8 cellular contexts compared by ENCODE assay signal in the genomic region with DNA sequence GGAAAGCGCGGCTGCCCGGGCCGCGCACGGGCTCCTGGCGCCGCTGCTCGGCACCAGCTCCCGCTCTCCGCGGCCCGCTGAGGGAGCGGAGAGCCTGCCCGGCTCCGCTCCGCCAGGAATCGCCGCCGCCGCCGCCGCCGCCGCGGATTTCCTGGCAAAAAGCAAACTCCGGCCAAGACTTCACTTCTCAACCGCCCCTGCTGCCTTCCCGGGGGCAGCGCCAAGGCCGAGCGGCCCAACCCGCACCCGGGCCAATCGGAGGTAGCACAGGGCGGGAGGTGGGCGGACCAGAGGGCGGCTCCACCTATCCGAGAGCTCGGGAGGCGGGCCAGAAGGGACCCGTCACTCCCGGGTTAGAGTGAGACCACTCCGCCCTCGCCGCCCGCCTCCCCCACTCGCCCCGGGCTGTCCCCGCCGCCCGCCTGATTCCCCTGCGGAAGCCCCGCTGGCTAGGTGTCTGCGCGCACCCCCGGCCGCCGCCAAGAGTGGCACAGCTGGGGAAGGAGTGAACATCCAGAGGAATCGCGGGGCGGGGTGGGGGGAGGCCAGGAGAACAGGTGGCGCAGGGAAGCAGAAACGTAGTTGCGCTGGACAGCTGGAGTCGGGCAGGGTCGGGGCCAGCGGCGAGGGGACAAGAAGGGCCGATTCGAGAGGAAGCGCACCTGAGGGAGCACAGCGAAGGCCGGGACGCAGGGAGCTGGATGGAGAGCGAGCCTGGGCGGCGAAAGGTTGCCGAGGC. TPM values are rescaled to one million over a fixed set of nuclear protein-coding genes. Genes with fewer than 3 reads are reported as not detected.
DNase-seq lines count a peak whose midpoint lies in the region; ATAC-seq and TF ChIP-seq lines count a peak whose summit lies in the region.

A gene (minus strand): TSS at position 153 of the 739 bp plus-strand sequence. CDS start 38,826 bp downstream, outside the sequence.

- intact Hi-C loops in IMR-90 (cut with micrococcal nuclease) (loop anchor here (1.0 to 10.0 kb wide), 5 partner anchors 44 to 246 kb away; a partner anchor contains a TSS), OCI-LY7 (cut with micrococcal nuclease; ENCODE audit: unreplicated experiment) (loop anchor here (2.0 to 5.0 kb wide), 2 partner anchors 170 to 193 kb away; a partner anchor contains a TSS), mucosa of descending colon (cut with DNase I, micrococcal nuclease) (no loop called here)

- H3K79me1 ChIP-seq in IMR-90 (ENCODE audit: low read depth in 1 of 2, low read length in 2 of 2) = peaks cover 44 to 62% of the 10 kb centered on the region in 2 experiments

- peaks cover 9% of the 10 kb centered on the region for H3K9me1 ChIP-seq in IMR-90 (ENCODE audit: insufficient read depth, low read length)

- no peaks in the 10 kb centered on the region for H3K27me3 ChIP-seq in IMR-90 (ENCODE audit: control insufficient read depth, insufficient read depth, low read length)

- H2AFZ ChIP-seq in IMR-90 (replicated peaks; ENCODE audit: low read length, poor library complexity) = peak within 1 kb of the TSS; percentile 97
- H2AFZ ChIP-seq in OCI-LY7 (ENCODE audit: low read length) = peak within 1 kb of the TSS; percentile 82

- H3K9ac ChIP-seq in IMR-90 (ENCODE audit: low read depth, low read length) = peak within 1 kb of the TSS; percentile 72

- DNase-seq in DMS 273 (lab: John Stamatoyannopoulos, UW; ENCODE audit: unreplicated experiment) = peak; percentile 97
- peak; percentile 95 for DNase-seq in IMR-90
- peak; percentile 97 for DNase-seq in OCI-LY7 (ENCODE audit: low spot score)
- peak; percentile 95 for DNase-seq in activated T-cell treated with anti-CD3 and anti-CD28 coated beads for 4 hours
- DNase-seq in epithelial cell of esophagus (ENCODE audit: low read depth) = peak; percentile 98
- DNase-seq in mucosa of descending colon = peak; percentile 98 to 99 (median 99)
- DNase-seq in stimulated activated CD8-positive, alpha-beta memory T cell treated with anti-CD3 and anti-CD28 coated beads, Interleukin-4, amount 100 ng/mL, for 1 hour (ENCODE audit: low read depth in 2 of 2, low spot score in 1 of 2) = peak; percentile 94

- peaks cover 7% of the 10 kb centered on the region; the same call in 1 of the 2 replicates for H3K36me3 ChIP-seq in IMR-90 (ENCODE audit: control insufficient read depth, insufficient read depth, low read length)
- peaks cover 31% of the 10 kb centered on the region for H3K36me3 ChIP-seq in OCI-LY7 (ENCODE audit: insufficient read depth, low read length)
- H3K36me3 ChIP-seq in mucosa of descending colon (ENCODE audit: low read depth) = no peaks in the 10 kb centered on the region

- H2BK20ac ChIP-seq in IMR-90 (ENCODE audit: low read depth, low read length) = no peak within 1 kb of the TSS

- dilution Hi-C loops in IMR-90 (cut with HindIII; ENCODE audit: low sequenced_read_pairs, unreplicated experiment) = no loop called here

- H3K79me2 ChIP-seq in OCI-LY7 (ENCODE audit: insufficient read depth, low read depth, low read length) = peaks cover 63% of the 10 kb centered on the region

- peak within 1 kb of the TSS; percentile 38 to 56; a peak in 2 of 4 replicates for H4K8ac ChIP-seq in IMR-90 (ENCODE audit: low read depth in 2 of 2, low read length in 2 of 2)

- H4K20me1 ChIP-seq in IMR-90 (ENCODE audit: insufficient read depth, low read length) (peaks cover 13% of the 10 kb centered on the region; the same call in 1 of the 2 replicates), OCI-LY7 (ENCODE audit: insufficient read depth, low read length) (peaks cover 36% of the 10 kb centered on the region)

- H3K9me2 ChIP-seq in OCI-LY7 (ENCODE audit: insufficient read depth, low read length) = no peaks in the 10 kb centered on the region

- H3K27ac ChIP-seq in IMR-90 (ENCODE audit: insufficient read depth, low read length) = peak within 1 kb of the TSS; percentile 61
- peak within 1 kb of the TSS; percentile 83 for H3K27ac ChIP-seq in OCI-LY7 (ENCODE audit: low read depth, low read length, poor library complexity, severe bottlenecking)

- 0% methylated on average over 12 of the region's 79 CpGs; no CpG with 5 or more reads in 1 of the 2 experiments for WGBS in IMR-90 (ENCODE audit: extremely low coverage in 2 of 2, insufficient read length in 1 of 2), 2 experiments

- peak within 1 kb of the TSS; percentile 99 for H3K4me3 ChIP-seq in IMR-90 (ENCODE audit: insufficient read depth, low read depth, low read length)
- H3K4me3 ChIP-seq in OCI-LY7 (ENCODE audit: low read depth, low read length, poor library complexity, severe bottlenecking) = peak within 1 kb of the TSS; percentile 88
- H3K4me3 ChIP-seq in epithelial cell of esophagus (ENCODE audit: low read length) = peak within 1 kb of the TSS; percentile 81
- H3K4me3 ChIP-seq in mucosa of descending colon = peak within 1 kb of the TSS; percentile 54

- H3K4me1 ChIP-seq in IMR-90 (ENCODE audit: control insufficient read depth, insufficient read depth, low read length) (no peaks in the 10 kb centered on the region), OCI-LY7 (ENCODE audit: insufficient read depth, low read length, poor library complexity, severe bottlenecking) (peaks cover 36% of the 10 kb centered on the region), mucosa of descending colon (ENCODE audit: low read depth) (peaks cover 23% of the 10 kb centered on the region)

- H3K4ac ChIP-seq in IMR-90 (ENCODE audit: low read depth, low read length) = peak within 1 kb of the TSS; percentile 53

- H2BK5ac ChIP-seq in IMR-90 (ENCODE audit: low read depth, low read length, poor library complexity, severe bottlenecking) = peak within 1 kb of the TSS; percentile 59

- peak within 1 kb of the TSS; percentile 92 for H2AK9ac ChIP-seq in IMR-90 (replicated peaks; ENCODE audit: low read depth, low read length, poor library complexity)

- H4K5ac ChIP-seq in IMR-90 (ENCODE audit: low read depth, low read length) = peak within 1 kb of the TSS; percentile 24; the same call in 1 of the 2 replicates

- no peaks in the 10 kb centered on the region for H3K9me3 ChIP-seq in IMR-90 (ENCODE audit: control insufficient read depth, insufficient read depth, low read length)
- H3K9me3 ChIP-seq in OCI-LY7 (ENCODE audit: low read length) = no peaks in the 10 kb centered on the region
- no peaks in the 10 kb centered on the region for H3K9me3 ChIP-seq in mucosa of descending colon

- no peak within 1 kb of the TSS for H2BK15ac ChIP-seq in IMR-90 (ENCODE audit: low read depth, low read length)

- in situ Hi-C loops in IMR-90 (cut with MboI; ENCODE audit: low sequenced_read_pairs) = loop anchor here (25.0 kb wide), 1 partner anchor 633 kb away; no protein-coding TSS in a partner anchor

- peak within 1 kb of the TSS; percentile 48; the same call in 1 of the 2 replicates for H3K56ac ChIP-seq in IMR-90 (ENCODE audit: extremely low read depth, insufficient read depth, low read length)

- no peak within 1 kb of the TSS for H2AK5ac ChIP-seq in IMR-90 (ENCODE audit: low read depth, low read length)

- peak within 1 kb of the TSS; percentile 34; the same call in 1 of the 2 replicates for H4K91ac ChIP-seq in IMR-90 (ENCODE audit: insufficient read depth, low read depth, low read length)

- peak; percentile 81 for ATAC-seq in GM21526 (IDR thresholded peaks at IDR 0.05; ENCODE audit: low FRiP score, unreplicated experiment)
- ATAC-seq in IMR-90 (ENCODE audit: low read depth) = peak; percentile 96
- ATAC-seq in mucosa of descending colon = peak; percentile 89

- no TSS peak for BruUV-seq in IMR-90 (replicated peaks; lab: Mats Ljungman, UMichigan)
- BruUV-seq in OCI-LY7 (replicated peaks; lab: Mats Ljungman, UMichigan) = no TSS peak

- no peak within 1 kb of the TSS for H3K18ac ChIP-seq in IMR-90 (ENCODE audit: low read depth, low read length)

- POLR2A ChIA-PET in IMR-90 (lab: Charles Lee; ENCODE audit: unreplicated experiment) (no interaction called here), OCI-LY7 (lab: Charles Lee) (interaction anchor here (1.0 to 2.7 kb wide), 7 partner anchors 10 to 195 kb away, joined by 3 to 7 read pairs (median 3); a partner anchor contains a TSS)

- CTCF ChIA-PET in IMR-90 (lab: Yijun Ruan, JAX) (interaction anchor here (2.3 kb wide), 1 partner anchor 88 kb away, joined by 10 read pairs; no protein-coding TSS in a partner anchor), OCI-LY7 (lab: Charles Lee; ENCODE audit: unreplicated experiment) (interaction anchor here (0.6 to 1.2 kb wide), 2 partner anchors 195 to 840 kb away, joined by 3 to 5 read pairs; no protein-coding TSS in a partner anchor)

- no peak for TF ChIP-seq CTCF in IMR-90 (conservative IDR thresholded peaks at IDR 0.05; ENCODE audit: low read depth, low read length)
- TF ChIP-seq CTCF in OCI-LY7 (conservative IDR thresholded peaks at IDR 0.05; ENCODE audit: low read length) = no peak
- no peak for TF ChIP-seq CTCF in epithelial cell of esophagus (IDR thresholded peaks at IDR 0.05; ENCODE audit: insufficient read depth, low read depth, low read length, missing control alignments)
- TF ChIP-seq CTCF in mucosa of descending colon (IDR thresholded peaks at IDR 0.05) = no peak

- peak within 1 kb of the TSS; percentile 80; the same call in 1 of the 2 replicates for H3K23ac ChIP-seq in IMR-90 (ENCODE audit: low read depth, low read length)

- peak within 1 kb of the TSS; percentile 57; the same call in 1 of the 2 replicates for H2BK120ac ChIP-seq in IMR-90 (ENCODE audit: low read depth, low read length)

- peak within 1 kb of the TSS; percentile 94 for H3K4me2 ChIP-seq in IMR-90 (ENCODE audit: low read depth, low read length)
- H3K4me2 ChIP-seq in OCI-LY7 (ENCODE audit: low read length) = peak within 1 kb of the TSS; percentile 98

- no peak for TF ChIP-seq RAD21 in IMR-90 (IDR thresholded peaks at IDR 0.05; ENCODE audit: low read length)

- peak within 1 kb of the TSS; percentile 77 for H3K14ac ChIP-seq in IMR-90 (replicated peaks; ENCODE audit: low read depth, low read length)

- no peak for TF ChIP-seq POLR2A in IMR-90 (IDR thresholded peaks at IDR 0.05; ENCODE audit: low read depth, low read length)

TF ChIP-seq in IMR-90, 13 proteins besides CTCF, POLR2A, EP300 and RAD21:
- TF ChIP-seq BHLHE40 (IDR thresholded peaks at IDR 0.05; ENCODE audit: low read depth, low read length) = peak; percentile 26; the same call in 1 of the 2 replicates
- TF ChIP-seq MAZ (IDR thresholded peaks at IDR 0.05; ENCODE audit: borderline replicate concordance, low read depth, low read length) = peak; percentile 68
- no peak for TF ChIP-seq CHD1 (IDR thresholded peaks at IDR 0.05; ENCODE audit: low read depth, low read length)

RNA-seq across cellular contexts. Expression of the gene that starts here (rescaled TPM):
- 7.2 and 7.8 TPM in 2 replicates for total RNA-seq in IMR-90 (2012; rRNA removed)
- 2.6 and 3.1 TPM in 2 replicates for polyA plus RNA-seq in IMR-90 (2012; rRNA removed)
- polyA plus RNA-seq in IMR-90 (2012; cell fraction: cytosol; rRNA removed) = 1.2 and 1.4 TPM in 2 replicates
- polyA plus RNA-seq in IMR-90 (2012; cell fraction: nucleus; rRNA removed; ENCODE audit: low replicate concordance) = 0.75 and 3.3 TPM in 2 replicates
- total RNA-seq in OCI-LY7 (2014; rRNA removed; shearing (Covaris generic)) = 5.9 and 6.8 TPM in 2 replicates
- 9.7 TPM in 2 replicates for total RNA-seq in OCI-LY7 (2022)
- total RNA-seq in mucosa of descending colon = 10 to 100 TPM; 20.0 to 34.0 (median 26.2) TPM

Comparison
In these comparisons a context has a peak if more than half of its experiments do, and no peak if none do; other contexts are left out.
1. Peak in every context shown above with its lines: DNase-seq, ATAC-seq, H3K4me3 ChIP-seq and H3K27ac ChIP-seq.
2. intact Hi-C loops: an anchor here in IMR-90 (1.0 to 10.0 kb wide) and OCI-LY7 (2.0 to 5.0 kb wide); none called in mucosa of descending colon.